ENCODE assay signal across 1 cellular context in genomic region chr17:50164697-50164988, GRCh38.
A peak's percentile ranks its signal among the peaks of the same experiment; 100 is the strongest.
TF ChIP-seq lines count a peak whose summit lies in the region.

No MANE protein-coding gene starts in this region.

TF ChIP-seq in K562, 482 proteins besides CTCF, POLR2A, EP300 and RAD21:
- peak; percentile 53; the same call in 1 of the 2 replicates for TF ChIP-seq ADNP (tag; IDR thresholded peaks at IDR 0.05)
- TF ChIP-seq SMARCA5 (IDR thresholded peaks at IDR 0.05): peak; percentile 73; the same call in 1 of the 2 replicates
- TF ChIP-seq MTA1 (IDR thresholded peaks at IDR 0.05; ENCODE audit: borderline replicate concordance): no peak
- peak in 1 of 2 experiments; percentile 53; a peak in 1 of 4 replicates for TF ChIP-seq RCOR1 (IDR thresholded peaks at IDR 0.05; ENCODE audit: borderline replicate concordance in 1 of 2, low read depth in 2 of 2, low read length in 2 of 2)
- TF ChIP-seq BCOR (IDR thresholded peaks at IDR 0.05): peak; percentile 82
- TF ChIP-seq HDAC2 (IDR thresholded peaks at IDR 0.05): peak; percentile 27; the same call in 1 of the 2 replicates
- no peak for TF ChIP-seq ZNF707 (CRISPR knock-in tag; conservative IDR thresholded peaks at IDR 0.05)
- TF ChIP-seq ATF7 (IDR thresholded peaks at IDR 0.05): no peak
- no peak for TF ChIP-seq ZZZ3 (IDR thresholded peaks at IDR 0.05)
- TF ChIP-seq TSC22D4 (tag; IDR thresholded peaks at IDR 0.05): no peak
- TF ChIP-seq MAFK (IDR thresholded peaks at IDR 0.05; ENCODE audit: low read length): no peak
- no peak for TF ChIP-seq KLF10 (CRISPR knock-in tag; IDR thresholded peaks at IDR 0.05)
- no peak for TF ChIP-seq PURB (CRISPR knock-in tag; IDR thresholded peaks at IDR 0.05; ENCODE audit: low read depth)
- TF ChIP-seq KDM1A (IDR thresholded peaks at IDR 0.05): peak; percentile 72 to 79
- no peak for TF ChIP-seq TFAM (CRISPR knock-in tag; conservative IDR thresholded peaks at IDR 0.05)
- TF ChIP-seq KLF16 (IDR thresholded peaks at IDR 0.05): no peak
- TF ChIP-seq THRAP3 (IDR thresholded peaks at IDR 0.05; ENCODE audit: borderline replicate concordance): no peak
- TF ChIP-seq RBM25 (IDR thresholded peaks at IDR 0.05; ENCODE audit: low read depth, low read length, severe bottlenecking): peak; percentile 85
